1 cellular context compared by ENCODE assay signal in the genomic region with DNA sequence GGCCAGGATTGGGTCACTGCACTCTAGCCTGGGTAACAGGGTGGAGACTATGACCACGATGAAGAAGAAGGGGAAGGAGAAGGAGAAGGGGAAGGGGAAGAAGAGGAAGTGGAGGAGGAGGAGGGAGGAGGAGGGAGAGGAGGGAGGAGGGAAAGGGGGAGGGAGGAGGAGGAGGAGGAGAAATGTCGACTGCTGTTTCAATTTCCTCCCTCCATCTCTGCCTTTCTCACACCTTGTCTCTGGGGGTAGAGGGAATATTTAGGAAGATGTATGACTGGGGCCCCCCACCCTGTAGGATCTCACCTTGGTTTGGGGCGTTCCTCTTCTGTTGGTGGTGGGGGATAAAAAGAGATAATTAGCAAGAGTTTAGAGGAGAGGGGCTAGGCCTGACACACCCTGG.
A peak's percentile ranks its signal among the peaks of the same experiment; 100 is the strongest.
TF ChIP-seq lines count a peak whose summit lies in the region.

No MANE protein-coding gene starts in this region.

TF ChIP-seq in HepG2, 621 proteins besides CTCF, POLR2A, EP300 and RAD21:
- TF ChIP-seq TEAD2 (CRISPR knock-in tag; IDR thresholded peaks at IDR 0.05) (no peak), PCBP2 (optimal IDR thresholded peaks at IDR 0.05; ENCODE audit: low read depth, low read length, poor library complexity, severe bottlenecking) (peak; percentile 61)
